ENCODE assay signal across 2 cellular contexts in genomic region chr6:143196525-143197225, GRCh38.
A peak's percentile ranks its signal among the peaks of the same experiment; 100 is the strongest.
TF ChIP-seq lines count a peak whose summit lies in the region.

No MANE protein-coding gene starts in this region.

TF ChIP-seq in HepG2, 621 proteins besides CTCF, POLR2A, EP300 and RAD21 (continued from another document):
- TF ChIP-seq HOMEZ (CRISPR knock-in tag; IDR thresholded peaks at IDR 0.05; ENCODE audit: low read depth) (no peak), KAT7 (CRISPR knock-in tag; IDR thresholded peaks at IDR 0.05; ENCODE audit: borderline replicate concordance) (no peak)

TF ChIP-seq in K562, 482 proteins besides CTCF, POLR2A, EP300 and RAD21 (continued from another document):
- no peak for TF ChIP-seq GMEB1 (CRISPR knock-in tag; IDR thresholded peaks at IDR 0.05)
- TF ChIP-seq MCM5 (IDR thresholded peaks at IDR 0.05; ENCODE audit: low read depth): no peak
- TF ChIP-seq NR2C1 (IDR thresholded peaks at IDR 0.05): no peak
- peak; percentile 13; the same call in 1 of the 2 replicates for TF ChIP-seq NR2C1 (tag; IDR thresholded peaks at IDR 0.05)
- no peak for TF ChIP-seq BMI1 (IDR thresholded peaks at IDR 0.05; ENCODE audit: low read length)
- peak; percentile 84 for TF ChIP-seq RFX1 (IDR thresholded peaks at IDR 0.05)
- no peak for TF ChIP-seq FOXK1 (CRISPR knock-in tag; IDR thresholded peaks at IDR 0.05; ENCODE audit: borderline replicate concordance)
- no peak for TF ChIP-seq NONO (IDR thresholded peaks at IDR 0.05; ENCODE audit: low read depth in 2 of 2, low read length in 1 of 2)
- TF ChIP-seq NR2C2 (CRISPR knock-in tag; IDR thresholded peaks at IDR 0.05): no peak
- peak; percentile 42; the same call in 1 of the 2 replicates for TF ChIP-seq NR2C2 (tag; IDR thresholded peaks at IDR 0.05)
- TF ChIP-seq TEAD1 (CRISPR knock-in tag; IDR thresholded peaks at IDR 0.05): no peak
- no peak for TF ChIP-seq YY1 (IDR thresholded peaks at IDR 0.05; ENCODE audit: borderline replicate concordance in 1 of 3, control insufficient read depth in 1 of 3, extremely low read depth in 1 of 3, insufficient read depth in 3 of 3, insufficient read length in 1 of 3, insufficient replicate concordance in 2 of 3, low read depth in 1 of 3, low read length in 2 of 3)
- TF ChIP-seq TCF15 (CRISPR knock-in tag; IDR thresholded peaks at IDR 0.05): no peak
